In the genomic region with DNA sequence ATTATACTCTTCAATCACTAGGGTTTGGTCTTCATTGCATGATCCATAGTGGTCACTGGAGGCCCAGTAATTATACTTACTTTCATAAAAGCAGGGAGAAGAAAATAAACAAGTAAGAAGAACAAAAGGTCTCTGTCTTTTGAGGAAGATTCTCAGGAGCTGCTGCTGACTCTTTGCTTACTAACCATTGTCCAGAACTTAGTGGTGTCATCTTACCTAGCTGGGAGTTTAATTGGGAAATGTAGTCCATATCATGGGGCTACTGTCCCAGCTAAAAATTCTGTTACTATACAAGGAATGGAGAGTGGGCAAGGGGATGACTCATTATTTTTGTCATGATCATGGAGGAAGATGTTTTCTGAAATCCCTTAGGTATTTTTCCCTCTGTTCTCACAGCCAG, we compare ENCODE assay signal across 26 cellular contexts.
"Had no signal": no experiment of that assay in that cellular context is flagged by ENCODE, and none has a peak within 500 bp of the region (broad histone marks: within the 10 kb centered on the region; RNA-seq: fewer than 3 reads in every experiment).

No MANE protein-coding gene starts in this region.

- DNase-seq: activated CD4-positive, alpha-beta memory T cell treated with anti-CD3 and anti-CD28 coated beads for 36 hours; activated CD4-positive, alpha-beta T cell treated with anti-CD3 and anti-CD28 coated beads for 36 hours; activated CD8-positive, alpha-beta memory T cell treated with anti-CD3 and anti-CD28 coated beads, Interleukin-2, amount 10 ng/mL, durations not matched to agents 7 days and 5 days; activated naive CD8-positive, alpha-beta T cell treated with anti-CD3 and anti-CD28 coated beads for 36 hours; amniotic stem cell; caudate nucleus; dorsolateral prefrontal cortex; endodermal cell; heart right ventricle; immature natural killer cell; left ventricle myocardium superior; naive B cell; uterus had no signal

- H3K4me3 ChIP-seq: dorsolateral prefrontal cortex, gastroesophageal sphincter, heart right ventricle, prostate gland, right atrium auricular region, skin epidermis, tibial nerve, uterus had no signal

- H3K27me3 ChIP-seq: dorsolateral prefrontal cortex, gastroesophageal sphincter, heart right ventricle, right atrium auricular region, tibial nerve, uterus had no signal

- FAIRE-seq: colon, TTC549 had no signal

- H3K9me3 ChIP-seq: gastroesophageal sphincter, prostate gland, right atrium auricular region, tibial nerve, uterus had no signal

- H3K4me3 Mint-ChIP-seq: activated CD4-positive, alpha-beta memory T cell treated with anti-CD3 and anti-CD28 coated beads for 36 hours; activated CD4-positive, alpha-beta T cell treated with anti-CD3 and anti-CD28 coated beads for 36 hours; activated CD8-positive, alpha-beta memory T cell treated with anti-CD3 and anti-CD28 coated beads, Interleukin-2, amount 10 ng/mL, durations not matched to agents 7 days and 5 days; activated naive CD8-positive, alpha-beta T cell treated with anti-CD3 and anti-CD28 coated beads for 36 hours; endodermal cell; immature natural killer cell; memory B cell; naive B cell; neural crest cell; stimulated activated naive CD8-positive, alpha-beta T cell treated with anti-CD3 and anti-CD28 coated beads, Interleukin-15, Interleukin-2, amounts not matched to agents 100 ng/mL and 50 ng/mL, for 24 hours; T-helper 2 cell treated with Interferon-gamma antibody and Interleukin-4, amounts not matched to agents 5 μg/mL and 100 μg/mL, for 36 hours; WTC11 had no signal

- H3K4me1 ChIP-seq: gastroesophageal sphincter, heart right ventricle, prostate gland, right atrium auricular region, tibial nerve, uterus had no signal

- H3K27ac ChIP-seq: dorsolateral prefrontal cortex, epithelial cell of prostate, gastroesophageal sphincter, heart right ventricle, prostate gland, right atrium auricular region, skin epidermis, tibial nerve, uterus had no signal

- H3K27me3 Mint-ChIP-seq: activated CD4-positive, alpha-beta memory T cell treated with anti-CD3 and anti-CD28 coated beads for 36 hours; activated CD4-positive, alpha-beta T cell treated with anti-CD3 and anti-CD28 coated beads for 36 hours; activated CD8-positive, alpha-beta memory T cell treated with anti-CD3 and anti-CD28 coated beads, Interleukin-2, amount 10 ng/mL, durations not matched to agents 7 days and 5 days; memory B cell; naive B cell; stimulated activated naive CD8-positive, alpha-beta T cell treated with anti-CD3 and anti-CD28 coated beads, Interleukin-15, Interleukin-2, amounts not matched to agents 100 ng/mL and 50 ng/mL, for 24 hours had no signal

- H3K27ac Mint-ChIP-seq: activated CD4-positive, alpha-beta memory T cell treated with anti-CD3 and anti-CD28 coated beads for 36 hours; activated CD4-positive, alpha-beta T cell treated with anti-CD3 and anti-CD28 coated beads for 36 hours; activated CD8-positive, alpha-beta memory T cell treated with anti-CD3 and anti-CD28 coated beads, Interleukin-2, amount 10 ng/mL, durations not matched to agents 7 days and 5 days; activated naive CD8-positive, alpha-beta T cell treated with anti-CD3 and anti-CD28 coated beads for 36 hours; endodermal cell; immature natural killer cell; memory B cell; naive B cell; stimulated activated naive CD8-positive, alpha-beta T cell treated with anti-CD3 and anti-CD28 coated beads, Interleukin-15, Interleukin-2, amounts not matched to agents 100 ng/mL and 50 ng/mL, for 24 hours; T-helper 2 cell treated with Interferon-gamma antibody and Interleukin-4, amounts not matched to agents 5 μg/mL and 100 μg/mL, for 36 hours; WTC11 had no signal

- H3K36me3 Mint-ChIP-seq: activated CD4-positive, alpha-beta memory T cell treated with anti-CD3 and anti-CD28 coated beads for 36 hours; activated CD8-positive, alpha-beta memory T cell treated with anti-CD3 and anti-CD28 coated beads, Interleukin-2, amount 10 ng/mL, durations not matched to agents 7 days and 5 days; activated naive CD8-positive, alpha-beta T cell treated with anti-CD3 and anti-CD28 coated beads for 36 hours; immature natural killer cell; memory B cell; naive B cell; WTC11 had no signal

- ATAC-seq: activated CD4-positive, alpha-beta T cell treated with anti-CD3 and anti-CD28 coated beads for 36 hours; activated CD8-positive, alpha-beta memory T cell treated with anti-CD3 and anti-CD28 coated beads, Interleukin-2, amount 10 ng/mL, durations not matched to agents 7 days and 5 days; gastroesophageal sphincter; heart right ventricle; left ventricle myocardium superior; WTC11 had no signal

- H3K36me3 ChIP-seq: gastroesophageal sphincter, heart right ventricle, prostate gland, right atrium auricular region, tibial nerve, uterus had no signal

- H3K4me1 Mint-ChIP-seq: activated CD4-positive, alpha-beta T cell treated with anti-CD3 and anti-CD28 coated beads for 36 hours; activated CD8-positive, alpha-beta memory T cell treated with anti-CD3 and anti-CD28 coated beads, Interleukin-2, amount 10 ng/mL, durations not matched to agents 7 days and 5 days; activated naive CD8-positive, alpha-beta T cell treated with anti-CD3 and anti-CD28 coated beads for 36 hours; immature natural killer cell; memory B cell; naive B cell had no signal
